20 cellular contexts compared by ENCODE assay signal in the genomic region with DNA sequence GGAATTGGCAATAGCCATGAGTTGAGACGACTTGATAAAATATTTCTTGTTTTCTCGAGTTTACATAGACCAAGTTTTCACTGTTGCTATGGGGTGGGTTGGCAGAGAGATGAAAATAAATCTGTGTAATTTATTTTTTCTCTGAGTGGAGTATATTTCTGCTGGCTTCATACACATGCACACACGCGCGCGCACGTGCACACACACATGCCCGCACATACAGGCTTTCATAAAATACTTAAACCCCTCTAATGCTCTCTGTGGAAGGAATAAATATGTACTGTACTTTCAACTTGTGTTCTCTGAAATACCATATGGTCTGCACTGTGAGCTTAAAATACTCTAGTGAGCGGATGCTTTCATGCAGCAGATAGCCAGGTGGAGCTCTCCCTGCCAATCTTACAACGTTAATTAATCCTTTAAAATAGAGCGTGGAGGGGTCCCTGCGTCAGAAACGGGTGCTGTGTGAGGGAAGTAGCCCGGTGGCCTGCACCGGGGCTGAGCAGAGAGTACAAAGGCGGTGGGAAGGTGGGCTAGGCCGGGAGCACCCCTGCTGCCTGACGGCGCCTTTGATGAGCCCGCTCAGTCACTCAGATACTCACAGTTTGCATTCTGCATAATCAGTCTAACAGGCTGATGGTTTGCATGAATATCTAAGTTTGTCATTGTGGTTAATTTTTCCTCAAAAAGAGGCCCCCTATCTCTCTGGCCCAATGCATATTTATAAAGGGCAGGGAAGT. TPM values are rescaled to one million over a fixed set of nuclear protein-coding genes. Genes with fewer than 3 reads are reported as not detected.
DNase-seq lines count a peak whose midpoint lies in the region; ATAC-seq, FAIRE-seq and TF ChIP-seq lines count a peak whose summit lies in the region.
"Had no signal": no experiment of that assay in that cellular context is flagged by ENCODE, and none has a peak within 500 bp of the region (broad histone marks: within the 10 kb centered on the region; RNA-seq: fewer than 3 reads in every experiment).

No MANE protein-coding gene starts in this region.

- H3K4me1 ChIP-seq in HepG2 (ENCODE audit: insufficient read depth, low read length) (peaks cover under 1% of the 10 kb centered on the region; the same call in 1 of the 2 replicates), sigmoid colon (no peaks in the 10 kb centered on the region)
- H3K4me1 ChIP-seq: BLaER1, SJCRH30 had no signal

- no peak for TF ChIP-seq POLR2A in HepG2 (IDR thresholded peaks at IDR 0.05; ENCODE audit: insufficient read depth in 1 of 2, low read depth in 2 of 2, low read length in 2 of 2)
- TF ChIP-seq POLR2A in sigmoid colon (IDR thresholded peaks at IDR 0.05): no peak

- H3K36me3 ChIP-seq in HepG2 (replicated peaks in 1 of 2; ENCODE audit: control insufficient read depth in 1 of 2, insufficient read depth in 2 of 2, low read length in 2 of 2) (no peaks in the 10 kb centered on the region), sigmoid colon (no peaks in the 10 kb centered on the region)
- H3K36me3 ChIP-seq: BLaER1, SJCRH30 had no signal

- H2AFZ ChIP-seq in HepG2 (ENCODE audit: low read length): no peak overlapping the region

- no peak overlapping the region for H3K27ac ChIP-seq in HepG2 (ENCODE audit: extremely low read length, insufficient read depth, low read length)
- no peak overlapping the region for H3K27ac ChIP-seq in sigmoid colon
- H3K27ac ChIP-seq: BLaER1, RWPE1, SJCRH30 had no signal

- TF ChIP-seq RAD21 in HepG2 (CRISPR knock-in tag; IDR thresholded peaks at IDR 0.05): no peak

- no peak for FAIRE-seq in HepG2 (lab: Jason Lieb, UNC)

- no peaks in the 10 kb centered on the region for H4K20me1 ChIP-seq in HepG2 (ENCODE audit: insufficient read depth, low read length)
- H4K20me1 ChIP-seq: BLaER1 had no signal

- 62% methylated on average over 20 of the region's 20 CpGs for WGBS in HepG2 (ENCODE audit: low lambda C conversion rate)
- 83 to 90% methylated on average over 20 of the region's 20 CpGs for WGBS in sigmoid colon, 2 donors

- in situ Hi-C loops in HepG2 (cut with HindIII; ENCODE audit: extremely low pct_ligation_motif_present, low pct_unique_long_range_greater_than_20kb): no loop called here

- no peak for TF ChIP-seq CTCF in HepG2 (CRISPR knock-in tag; IDR thresholded peaks at IDR 0.05)
- no peak for TF ChIP-seq CTCF in sigmoid colon (IDR thresholded peaks at IDR 0.05)

- H3K4me3 ChIP-seq in HepG2 (replicated peaks in 1 of 3; ENCODE audit: insufficient read depth in 1 of 3, low read depth in 2 of 3, low read length in 3 of 3): no peak overlapping the region
- H3K4me3 ChIP-seq in sigmoid colon: no peak overlapping the region
- H3K4me3 ChIP-seq: BLaER1 had no signal

- H3K27me3 ChIP-seq in HepG2 (ENCODE audit: control insufficient read depth in 1 of 2, insufficient read depth in 2 of 2, low read length in 2 of 2): no peaks in the 10 kb centered on the region; a peak in 1 of 5 replicates
- H3K27me3 ChIP-seq in sigmoid colon: peaks cover 5 to 16% (median 10%) of the 10 kb centered on the region in 3 donors
- H3K27me3 ChIP-seq: BLaER1, SJCRH30 had no signal

- CTCF ChIA-PET in HepG2 (lab: Yijun Ruan, JAX; ENCODE audit: low intra/inter-chr PET ratio, low total read pairs): no interaction called here

- ATAC-seq in HepG2 (no peak), GM19452 (IDR thresholded peaks at IDR 0.05; ENCODE audit: unreplicated experiment) (no peak)

- no peaks in the 10 kb centered on the region for H3K9me3 ChIP-seq in HepG2 (ENCODE audit: low read length)
- H3K9me3 ChIP-seq in sigmoid colon: no peaks in the 10 kb centered on the region
- H3K9me3 ChIP-seq: BLaER1, SJCRH30 had no signal

- BruUV-seq in HepG2 (replicated peaks; lab: Mats Ljungman, UMichigan): no TSS peak

- H3K9ac ChIP-seq in HepG2 (ENCODE audit: insufficient read depth, low read depth, low read length): no peak overlapping the region
- H3K9ac ChIP-seq: BLaER1 had no signal

- POLR2A ChIA-PET in HepG2 (lab: Yijun Ruan, JAX): interaction anchor here (0.8 kb wide), 1 partner anchor 11 kb away, joined by 3 read pairs; no protein-coding TSS in a partner anchor

- TF ChIP-seq EP300 in HepG2 (IDR thresholded peaks at IDR 0.05; ENCODE audit: low read depth in 2 of 2, low read length in 2 of 2) (no peak), HepG2 (CRISPR knock-in tag; IDR thresholded peaks at IDR 0.05; ENCODE audit: borderline replicate concordance) (no peak), sigmoid colon (IDR thresholded peaks at IDR 0.05) (no peak)

- peak overlapping the region; percentile 33; the same call in 1 of the 2 replicates for H3K4me2 ChIP-seq in HepG2 (ENCODE audit: low read depth, low read length)
- H3K4me2 ChIP-seq: BLaER1 had no signal

- H3K79me2 ChIP-seq in HepG2 (ENCODE audit: insufficient read depth, low read length): no peaks in the 10 kb centered on the region

- peak; percentile 18 to 40 for DNase-seq in NCI-H526 (lab: John Stamatoyannopoulos, UW)
- DNase-seq in NCI-H526 treated with DMSO at 0.1 percent for 48 hours (lab: John Stamatoyannopoulos, UW): no peak
- peak; percentile 88 for DNase-seq in NCI-H82 (lab: John Stamatoyannopoulos, UW)
- no peak for DNase-seq in HepG2 (ENCODE audit: low spot score)
- peak; percentile 32 for DNase-seq in sigmoid colon
- DNase-seq in GM03348 (ENCODE audit: low spot score): no peak
- DNase-seq in COR-L47 (lab: John Stamatoyannopoulos, UW): no peak
- DNase-seq: CD8-positive, alpha-beta memory T cell; DMS153; HCEC 1CT; KBM-7; NCI-H1048; NCI-H1436 treated with DMSO at 0.1 percent for 48 hours; NCI-H2081 treated with DMSO at 0.1 percent for 48 hours; NCI-H226; NCI-H69 had no signal

- intact Hi-C loops in HepG2 (cut with micrococcal nuclease; ENCODE audit: unreplicated experiment) (no loop called here), sigmoid colon (cut with DNase I) (no loop called here)

TF ChIP-seq in HepG2, 621 proteins besides CTCF, POLR2A, EP300 and RAD21 (continues in another document):
- TF ChIP-seq TP53 (CRISPR knock-in tag; conservative IDR thresholded peaks at IDR 0.05) (no peak), CEBPZ (IDR thresholded peaks at IDR 0.05; ENCODE audit: low read length) (no peak), ZNF138 (CRISPR knock-in tag; IDR thresholded peaks at IDR 0.05; ENCODE audit: low read depth) (no peak)
- TF ChIP-seq, protein P1, sequence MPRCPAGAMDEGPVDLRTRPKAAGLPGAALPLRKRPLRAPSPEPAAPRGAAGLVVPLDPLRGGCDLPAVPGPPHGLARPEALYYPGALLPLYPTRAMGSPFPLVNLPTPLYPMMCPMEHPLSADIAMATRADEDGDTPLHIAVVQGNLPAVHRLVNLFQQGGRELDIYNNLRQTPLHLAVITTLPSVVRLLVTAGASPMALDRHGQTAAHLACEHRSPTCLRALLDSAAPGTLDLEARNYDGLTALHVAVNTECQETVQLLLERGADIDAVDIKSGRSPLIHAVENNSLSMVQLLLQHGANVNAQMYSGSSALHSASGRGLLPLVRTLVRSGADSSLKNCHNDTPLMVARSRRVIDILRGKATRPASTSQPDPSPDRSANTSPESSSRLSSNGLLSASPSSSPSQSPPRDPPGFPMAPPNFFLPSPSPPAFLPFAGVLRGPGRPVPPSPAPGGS (CRISPR knock-in tag; IDR thresholded peaks at IDR 0.05): no peak

RNA-seq across cellular contexts. Expression of gene CCNE1, which starts 44.1 kb away (rescaled TPM):
- 46.9 and 50.6 TPM in 2 replicates for total RNA-seq in HepG2 (2016; rRNA removed; fragmentation: Illumina TruSeq; extraction: Trizol)
- 38.2 and 42.8 TPM in 2 replicates for total RNA-seq in HepG2 (2016; cell fraction: cytosol; rRNA removed; fragmentation: Illumina TruSeq; extraction: Trizol; ENCODE audit: low read depth)
- 46.5 and 48.3 TPM in 2 replicates for total RNA-seq in HepG2 (2016; cell fraction: insoluble cytoplasmic fraction; rRNA removed; fragmentation: Illumina TruSeq; extraction: Trizol)
- total RNA-seq in HepG2 (2016; cell fraction: membrane; rRNA removed; fragmentation: Illumina TruSeq; extraction: Trizol): 68.3 and 74.7 TPM in 2 replicates
- total RNA-seq in HepG2 (2016; cell fraction: nucleus; rRNA removed; fragmentation: Illumina TruSeq; extraction: Trizol): 25.8 and 26.1 TPM in 2 replicates
- 12.4 and 16.0 TPM in 2 replicates for polyA plus RNA-seq in HepG2 (2011; rRNA removed)
- polyA plus RNA-seq in HepG2 (2011; cell fraction: cytosol; rRNA removed): 13.7 and 13.8 TPM in 2 replicates
- polyA plus RNA-seq in HepG2 (2011; cell fraction: nucleus; rRNA removed): 12.6 and 14.9 TPM in 2 replicates
- polyA plus RNA-seq in HepG2 (2012): 9.4 and 15.3 TPM in 2 replicates
- polyA plus RNA-seq in HepG2 (2016; cell fraction: cytosol; fragmentation: Illumina TruSeq; extraction: Trizol; ENCODE audit: low read depth): 41.9 and 55.0 TPM in 2 replicates
- 48.2 and 54.2 TPM in 2 replicates for polyA plus RNA-seq in HepG2 (2016; cell fraction: insoluble cytoplasmic fraction; fragmentation: Illumina TruSeq; extraction: Trizol; ENCODE audit: low read depth)
- polyA plus RNA-seq in HepG2 (2016; cell fraction: membrane; fragmentation: Illumina TruSeq; extraction: Trizol; ENCODE audit: low read depth): 56.6 and 66.9 TPM in 2 replicates
- polyA plus RNA-seq in HepG2 (2016; cell fraction: nucleus; fragmentation: Illumina TruSeq; extraction: Trizol; ENCODE audit: insufficient read depth, low read depth): 46.3 and 47.1 TPM in 2 replicates
- 11.3 and 13.3 TPM in 2 replicates for polyA minus RNA-seq in HepG2 (2011; rRNA and poly(A)+ RNA removed; ENCODE audit: low replicate concordance)
- 6.7 and 7.8 TPM in 2 replicates for polyA minus RNA-seq in HepG2 (2011; cell fraction: cytosol; rRNA and poly(A)+ RNA removed)
- 8.7 and 9.8 TPM in 2 replicates for polyA minus RNA-seq in HepG2 (2011; cell fraction: nucleus; rRNA and poly(A)+ RNA removed)
- 10 to 100 TPM in 1 of 4 donors, 1 to 10 TPM in 3; 2.3 to 13.8 (median 3.6) TPM for total RNA-seq in sigmoid colon
- polyA plus RNA-seq in sigmoid colon: 1 to 10 TPM; 2.4 to 7.9 (median 4.4) TPM

Comparison
In these comparisons a context has a peak if more than half of its experiments do, and no peak if none do; other contexts are left out.
1. DNase-seq: peak in NCI-H526 (2 of 2), NCI-H82 (single experiment) and sigmoid colon (single experiment); none in NCI-H526 treated with DMSO at 0.1 percent for 48 hours (single experiment), HepG2 (single experiment), GM03348 (single experiment) and COR-L47 (single experiment).